25 cellular contexts compared by ENCODE assay signal in the genomic region with DNA sequence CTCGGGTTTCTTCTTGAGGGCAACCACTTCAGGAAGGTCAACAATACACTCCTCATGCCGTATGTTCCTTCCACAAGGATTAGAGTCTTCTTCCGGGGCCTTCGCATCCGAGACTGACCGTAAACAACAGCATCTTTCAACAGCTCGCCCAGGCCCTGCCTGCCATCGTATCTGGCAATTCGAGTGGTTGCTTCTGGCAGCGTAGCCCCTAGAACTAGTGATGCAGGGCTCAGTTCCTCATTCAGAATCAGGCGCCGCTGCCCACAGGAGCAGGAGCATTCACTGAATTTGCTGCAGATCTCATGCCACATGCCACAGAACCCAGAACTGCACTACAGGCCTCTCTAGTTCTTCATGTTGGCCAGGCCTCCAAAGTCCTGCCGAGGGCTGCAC.
"Had no signal": no experiment of that assay in that cellular context is flagged by ENCODE, and none has a peak within 500 bp of the region (broad histone marks: within the 10 kb centered on the region; RNA-seq: fewer than 3 reads in every experiment).

No MANE protein-coding gene starts in this region.

- H3K9me3 Mint-ChIP-seq: dendritic cell treated with granulocyte-macrophage colony-stimulating factor and Interleukin-4, amounts not matched to agents 40 ng/mL and 50 ng/mL, for 4 days; endodermal cell; naive thymus-derived CD8-positive, alpha-beta T cell; nephron progenitor cell; stimulated activated naive CD8-positive, alpha-beta T cell treated with anti-CD3 and anti-CD28 coated beads, Interleukin-15, Interleukin-2, amounts not matched to agents 100 ng/mL and 50 ng/mL, for 24 hours had no signal

- H3K9me3 ChIP-seq: gastrocnemius medialis, lower lobe of right lung, pancreas, prostate gland, right atrium auricular region, thoracic aorta, tibial nerve, upper lobe of left lung, uterus had no signal

- H3K27ac Mint-ChIP-seq: dendritic cell treated with granulocyte-macrophage colony-stimulating factor and Interleukin-4, amounts not matched to agents 40 ng/mL and 50 ng/mL, for 4 days; endodermal cell; naive thymus-derived CD8-positive, alpha-beta T cell; stimulated activated naive B cell treated with anti-CD40 and anti-IgM and Interleukin-4, amounts not matched to agents 10 μg/mL and 1 μg/mL and 100 μg/mL, for 72 hours; stimulated activated naive CD8-positive, alpha-beta T cell treated with anti-CD3 and anti-CD28 coated beads, Interleukin-15, Interleukin-2, amounts not matched to agents 100 ng/mL and 50 ng/mL, for 24 hours had no signal

- H3K36me3 ChIP-seq: gastrocnemius medialis, lower lobe of right lung, pancreas, prostate gland, right atrium auricular region, thoracic aorta, tibial nerve, upper lobe of left lung, uterus had no signal

- ATAC-seq: esophagus mucosa; gastrocnemius medialis; lower lobe of right lung; naive thymus-derived CD8-positive, alpha-beta T cell; pancreas; sciatic nerve; stimulated activated naive B cell treated with anti-CD40 and anti-IgM and Interleukin-4, amounts not matched to agents 10 μg/mL and 1 μg/mL and 100 μg/mL, for 72 hours had no signal

- H3K27me3 ChIP-seq: gastrocnemius medialis, pancreas, right atrium auricular region, tibial nerve, upper lobe of left lung, uterus had no signal

- FAIRE-seq: colon, keratinocyte, pancreas had no signal

- H3K4me3 ChIP-seq: gastrocnemius medialis, lower lobe of right lung, pancreas, prostate gland, right atrium auricular region, thoracic aorta, tibial nerve, upper lobe of left lung, uterus had no signal

- H3K4me3 Mint-ChIP-seq: dendritic cell treated with granulocyte-macrophage colony-stimulating factor and Interleukin-4, amounts not matched to agents 40 ng/mL and 50 ng/mL, for 4 days; endodermal cell; naive thymus-derived CD8-positive, alpha-beta T cell; nephron progenitor cell; stimulated activated naive B cell treated with anti-CD40 and anti-IgM and Interleukin-4, amounts not matched to agents 10 μg/mL and 1 μg/mL and 100 μg/mL, for 72 hours; stimulated activated naive CD8-positive, alpha-beta T cell treated with anti-CD3 and anti-CD28 coated beads, Interleukin-15, Interleukin-2, amounts not matched to agents 100 ng/mL and 50 ng/mL, for 24 hours had no signal

- H3K4me1 Mint-ChIP-seq: endodermal cell; stimulated activated naive B cell treated with anti-CD40 and anti-IgM and Interleukin-4, amounts not matched to agents 10 μg/mL and 1 μg/mL and 100 μg/mL, for 72 hours had no signal

- H3K4me1 ChIP-seq: gastrocnemius medialis, lower lobe of right lung, pancreas, prostate gland, right atrium auricular region, upper lobe of left lung, uterus had no signal

- H3K27ac ChIP-seq: epithelial cell of prostate, gastrocnemius medialis, lower lobe of right lung, pancreas, prostate gland, right atrium auricular region, thoracic aorta, tibial nerve, upper lobe of left lung, uterus had no signal

- H3K36me3 Mint-ChIP-seq: naive thymus-derived CD8-positive, alpha-beta T cell; stimulated activated naive B cell treated with anti-CD40 and anti-IgM and Interleukin-4, amounts not matched to agents 10 μg/mL and 1 μg/mL and 100 μg/mL, for 72 hours had no signal

- DNase-seq: effector CD8-positive, alpha-beta T cell; foreskin fibroblast; gastrocnemius medialis; lower lobe of right lung; naive thymus-derived CD8-positive, alpha-beta T cell; nephron progenitor cell; occipital lobe; pancreas; stimulated activated CD4-positive, alpha-beta T cell treated with anti-CD3 and anti-CD28 coated beads, Interleukin-15, amount 100 ng/mL, for 24 hours; stimulated activated CD4-positive, alpha-beta T cell treated with anti-CD3 and anti-CD28 coated beads, Interleukin-2, amount 100 ng/mL, for 48 hours; stimulated activated naive B cell treated with anti-CD40 and anti-IgM and Interleukin-4, amounts not matched to agents 10 μg/mL and 1 μg/mL and 100 μg/mL, for 72 hours; upper lobe of left lung; uterus had no signal
